In genomic region chr22:21942407-21942895, GRCh38 we compare ENCODE assay signal across 8 cellular contexts. TPM values are rescaled to one million over a fixed set of nuclear protein-coding genes. Genes with fewer than 3 reads are reported as not detected.
A peak's percentile ranks its signal among the peaks of the same experiment; 100 is the strongest.
DNase-seq lines count a peak whose midpoint lies in the region; ATAC-seq and TF ChIP-seq lines count a peak whose summit lies in the region.

No MANE protein-coding gene starts in this region.

- peaks cover 20% of the 10 kb centered on the region for H3K79me2 ChIP-seq in Loucy (ENCODE audit: insufficient read depth, low read length)

- CTCF ChIA-PET in BJ (lab: Yijun Ruan, JAX) = interaction anchor here (1.6 to 7.3 kb wide), 3 partner anchors 10 to 231 kb away, joined by 3 to 59 read pairs (median 18); partner anchors contain the start of gene PPM1F

- TF ChIP-seq CTCF in BJ (IDR thresholded peaks at IDR 0.05; ENCODE audit: insufficient read depth, low read depth, low read length) (no peak), Loucy (conservative IDR thresholded peaks at IDR 0.05; ENCODE audit: low read length) (no peak), testis (IDR thresholded peaks at IDR 0.05) (no peak)

- H3K36me3 ChIP-seq in BJ (ENCODE audit: control insufficient read depth, insufficient read depth, low read length) (peaks cover 16% of the 10 kb centered on the region), Loucy (ENCODE audit: insufficient read depth, low read length) (no peaks in the 10 kb centered on the region), testis (ENCODE audit: low read depth, missing control alignments) (no peaks in the 10 kb centered on the region)

- H2AFZ ChIP-seq in Loucy (ENCODE audit: low read length) = no peak overlapping the region

- DNase-seq in BJ (ENCODE audit: low read depth) = peak; percentile 64
- DNase-seq in astrocyte of the hippocampus (ENCODE audit: low read depth, low spot score) = peak; percentile 89
- no peak for DNase-seq in testis

- no peaks in the 10 kb centered on the region for H4K20me1 ChIP-seq in Loucy (ENCODE audit: insufficient read depth, low read length, poor library complexity, severe bottlenecking)

- peak overlapping the region; percentile 85 for H3K4me2 ChIP-seq in Loucy (ENCODE audit: low read depth, low read length, poor library complexity, severe bottlenecking)

- peak overlapping the region; percentile 76 for H3K27ac ChIP-seq in layer of hippocampus (ENCODE audit: low read depth, low read length)
- H3K27ac ChIP-seq in testis = peak overlapping the region; percentile 27 to 62

- 56 to 69% methylated on average over 7 to 8 of the region's 8 CpGs for WGBS in testis, 2 donors

- peaks cover 66% of the 10 kb centered on the region for H3K4me1 ChIP-seq in Loucy (ENCODE audit: insufficient read depth, low read length, poor library complexity, severe bottlenecking)
- peaks cover 14% of the 10 kb centered on the region for H3K4me1 ChIP-seq in testis

- ATAC-seq in HG02852 (IDR thresholded peaks at IDR 0.05; ENCODE audit: unreplicated experiment) (no peak), GM21526 (IDR thresholded peaks at IDR 0.05; ENCODE audit: low FRiP score, unreplicated experiment) (no peak), HG03565 (IDR thresholded peaks at IDR 0.05; ENCODE audit: unreplicated experiment) (no peak)

- intact Hi-C loops in testis (cut with DNase I; ENCODE audit: low total_unique reads) = no loop called here

- H3K4me3 ChIP-seq in BJ (ENCODE audit: low read depth, low read length) (no peak overlapping the region), Loucy (ENCODE audit: low read length, poor library complexity, severe bottlenecking) (peak overlapping the region; percentile 51), testis (no peak overlapping the region)

- H3K9me2 ChIP-seq in Loucy (replicated peaks; ENCODE audit: low read depth, low read length) = no peaks in the 10 kb centered on the region

- TF ChIP-seq POLR2A in testis (IDR thresholded peaks at IDR 0.05) = no peak

- H3K27me3 ChIP-seq in BJ (ENCODE audit: control insufficient read depth, insufficient read depth, low read length) (no peaks in the 10 kb centered on the region), Loucy (ENCODE audit: insufficient read depth, low read length, poor library complexity, severe bottlenecking) (no peaks in the 10 kb centered on the region), layer of hippocampus (ENCODE audit: control insufficient read depth, insufficient read depth, low read length) (no peaks in the 10 kb centered on the region), testis (no peaks in the 10 kb centered on the region)

- POLR2A ChIA-PET in BJ (lab: Charles Lee) = no interaction called here

- H3F3A ChIP-seq in Loucy (ENCODE audit: low read depth) = peaks cover 9% of the 10 kb centered on the region; the same call in 1 of the 2 replicates

- H3K9me3 ChIP-seq in Loucy (ENCODE audit: insufficient read depth, low read depth, low read length) = no peaks in the 10 kb centered on the region
- no peaks in the 10 kb centered on the region for H3K9me3 ChIP-seq in testis

- H3K9ac ChIP-seq in Loucy (ENCODE audit: low read depth, low read length, poor library complexity, severe bottlenecking) = peak overlapping the region; percentile 98

RNA-seq across cellular contexts. Expression of gene PPM1F, which starts 10.2 kb away (rescaled TPM):
- polyA plus RNA-seq in BJ (2011; rRNA removed) (20.1 and 25.3 TPM in 2 replicates), testis (ENCODE audit: insufficient read depth, low read depth, low replicate concordance) (17.4 TPM)
- polyA minus RNA-seq in BJ (2011; rRNA and poly(A)+ RNA removed) = 9.2 and 11.9 TPM in 2 replicates
- total RNA-seq in testis = 10 to 100 TPM; 22.4 to 22.7 TPM

RNA-seq across cellular contexts. Expression of gene TOP3B, which starts 40.1 kb away (rescaled TPM):
- 8.0 and 12.8 TPM in 2 replicates for polyA plus RNA-seq in BJ (2011; rRNA removed)
- 12.9 and 15.0 TPM in 2 replicates for polyA minus RNA-seq in BJ (2011; rRNA and poly(A)+ RNA removed)
- 10 to 100 TPM; 65.5 to 70.5 TPM for total RNA-seq in testis
- polyA plus RNA-seq in testis (ENCODE audit: insufficient read depth, low read depth, low replicate concordance) = 19.1 TPM
